10 cellular contexts compared by ENCODE assay signal in the genomic region with DNA sequence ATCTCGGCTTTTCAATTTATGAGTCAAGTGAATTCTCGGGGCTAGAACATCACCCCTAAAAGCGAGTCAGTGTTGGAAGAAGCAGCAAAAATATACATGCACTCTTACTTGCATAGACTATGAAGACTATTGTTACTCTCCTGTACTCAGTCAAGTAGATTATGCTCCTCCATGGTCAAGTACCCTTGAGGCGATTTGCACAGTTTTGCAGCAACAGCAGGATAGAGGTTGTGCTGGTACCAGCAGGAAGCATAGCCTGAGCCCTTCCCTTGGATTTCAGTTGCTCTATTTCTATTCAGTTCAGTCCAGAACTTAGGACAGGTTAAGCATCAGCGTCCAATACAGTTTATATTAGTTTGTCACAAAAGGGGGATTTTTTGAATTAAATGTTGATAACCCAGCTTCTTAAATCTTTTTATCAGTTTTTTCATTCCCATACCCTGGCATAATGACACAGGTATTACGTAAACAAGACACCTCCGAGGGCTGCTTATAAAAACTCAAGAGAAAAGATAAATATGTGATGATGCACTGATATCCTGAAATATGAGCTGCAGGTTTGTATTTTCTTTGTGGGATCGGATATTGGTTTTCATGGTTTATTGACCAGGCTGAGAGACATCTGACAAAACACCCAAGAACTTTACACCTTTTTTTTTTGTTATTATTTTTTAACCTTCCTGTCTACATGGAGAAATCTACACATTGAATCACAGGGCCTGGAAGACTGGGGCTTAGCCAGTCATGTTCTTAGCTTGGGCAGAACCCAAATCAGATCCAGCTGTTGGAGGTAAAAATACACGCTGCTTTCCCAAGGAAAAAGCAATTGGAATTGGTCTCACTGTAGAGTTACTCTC.
A peak's percentile ranks its signal among the peaks of the same experiment; 100 is the strongest.
DNase-seq lines count a peak whose midpoint lies in the region; ATAC-seq and TF ChIP-seq lines count a peak whose summit lies in the region.
"Had no signal": no experiment of that assay in that cellular context is flagged by ENCODE, and none has a peak within 500 bp of the region (broad histone marks: within the 10 kb centered on the region; RNA-seq: fewer than 3 reads in every experiment).

No MANE protein-coding gene starts in this region.

- peaks cover 56% of the 10 kb centered on the region for H3K4me1 Mint-ChIP-seq in activated naive CD8-positive, alpha-beta T cell (ENCODE audit: low read depth)
- peaks cover 45% of the 10 kb centered on the region for H3K4me1 Mint-ChIP-seq in activated naive CD8-positive, alpha-beta T cell treated with anti-CD3 and anti-CD28 coated beads for 36 hours

- H2AFZ ChIP-seq in Karpas-422 (ENCODE audit: low read length), result no peak overlapping the region
- H2AFZ ChIP-seq in MM.1S (ENCODE audit: low read length), result no peak overlapping the region

- DNase-seq in activated naive CD8-positive, alpha-beta T cell treated with anti-CD3 and anti-CD28 coated beads for 36 hours, result no peak
- DNase-seq in NCI-H345 treated with DMSO at 0.1 percent for 48 hours (lab: John Stamatoyannopoulos, UW; ENCODE audit: unreplicated experiment) (peak; percentile 4), thyroid gland (peak; percentile 58 to 66), Karpas-422 (no peak), MM.1S (no peak)
- DNase-seq: activated naive CD4-positive, alpha-beta T cell treated with Interleukin-2 at 50 U/mL for 16 hours; occipital lobe had no signal

- TF ChIP-seq CTCF in thyroid gland (IDR thresholded peaks at IDR 0.05) (no peak), MM.1S (IDR thresholded peaks at IDR 0.05; ENCODE audit: low read length) (no peak)

- H4K20me1 ChIP-seq in Karpas-422 (ENCODE audit: insufficient read depth, low read depth, low read length), result no peaks in the 10 kb centered on the region
- no peaks in the 10 kb centered on the region for H4K20me1 ChIP-seq in MM.1S (ENCODE audit: insufficient read depth, low read length)

- H3F3A ChIP-seq in MM.1S (ENCODE audit: insufficient read depth, low read length), result no peaks in the 10 kb centered on the region

- H3K27me3 ChIP-seq in iPS-20b (ENCODE audit: insufficient read depth, low read length) (no peaks in the 10 kb centered on the region), thyroid gland (no peaks in the 10 kb centered on the region), Karpas-422 (ENCODE audit: low read length) (no peaks in the 10 kb centered on the region), MM.1S (replicated peaks; ENCODE audit: insufficient read depth, low read length) (no peaks in the 10 kb centered on the region)

- H3K9me2 ChIP-seq in Karpas-422 (replicated peaks; ENCODE audit: insufficient read depth, low read length) (no peaks in the 10 kb centered on the region), MM.1S (replicated peaks; ENCODE audit: insufficient read depth, low read length) (no peaks in the 10 kb centered on the region)

- no peaks in the 10 kb centered on the region for H3K9me3 Mint-ChIP-seq in activated naive CD8-positive, alpha-beta T cell (ENCODE audit: low read depth)
- peaks cover 12% of the 10 kb centered on the region for H3K9me3 Mint-ChIP-seq in activated naive CD8-positive, alpha-beta T cell treated with anti-CD3 and anti-CD28 coated beads for 36 hours

- H3K27ac Mint-ChIP-seq in activated naive CD8-positive, alpha-beta T cell, result peak overlapping the region; percentile 68
- no peak overlapping the region for H3K27ac Mint-ChIP-seq in activated naive CD8-positive, alpha-beta T cell treated with anti-CD3 and anti-CD28 coated beads for 36 hours

- H3K36me3 ChIP-seq in iPS-20b (ENCODE audit: insufficient read depth, low read depth, low read length) (no peaks in the 10 kb centered on the region), thyroid gland (no peaks in the 10 kb centered on the region), Karpas-422 (ENCODE audit: insufficient read depth, low read length) (no peaks in the 10 kb centered on the region), MM.1S (replicated peaks; ENCODE audit: insufficient read depth, low read length) (no peaks in the 10 kb centered on the region)

- H3K27ac ChIP-seq in iPS-20b (ENCODE audit: low read length) (peak overlapping the region; percentile 36), thyroid gland (peak overlapping the region in 1 of 3 donors; percentile 62), Karpas-422 (ENCODE audit: low read length) (no peak overlapping the region), MM.1S (ENCODE audit: low read length) (no peak overlapping the region)

- 45 to 49% methylated on average over 9 of the region's 9 CpGs for WGBS in thyroid gland, 2 donors

- no peak overlapping the region for H3K4me3 ChIP-seq in iPS-20b (ENCODE audit: low read length)
- no peak overlapping the region for H3K4me3 ChIP-seq in thyroid gland (replicated peaks in 1 of 3)
- H3K4me3 ChIP-seq in Karpas-422 (ENCODE audit: low read length), result no peak overlapping the region
- H3K4me3 ChIP-seq in MM.1S (ENCODE audit: low read length), result no peak overlapping the region

- intact Hi-C loops in thyroid gland (cut with DNase I), result no loop called here

- H3K4me2 ChIP-seq in Karpas-422 (ENCODE audit: low read depth, low read length, poor library complexity, severe bottlenecking) (no peak overlapping the region), MM.1S (ENCODE audit: low read depth, low read length) (no peak overlapping the region)

- peaks cover 45% of the 10 kb centered on the region for H3K4me1 ChIP-seq in iPS-20b (ENCODE audit: insufficient read depth, low read length)
- H3K4me1 ChIP-seq in thyroid gland, result peaks cover 17 to 41% of the 10 kb centered on the region in 2 donors
- no peaks in the 10 kb centered on the region for H3K4me1 ChIP-seq in Karpas-422 (ENCODE audit: low read length)
- no peaks in the 10 kb centered on the region for H3K4me1 ChIP-seq in MM.1S (ENCODE audit: low read length)

- no peak for ATAC-seq in GM18909 (IDR thresholded peaks at IDR 0.05; ENCODE audit: poor library complexity, unreplicated experiment)

- H3K4me3 Mint-ChIP-seq in activated naive CD8-positive, alpha-beta T cell, result peak overlapping the region; percentile 20
- H3K4me3 Mint-ChIP-seq in activated naive CD8-positive, alpha-beta T cell treated with anti-CD3 and anti-CD28 coated beads for 36 hours, result no peak overlapping the region

- no peak overlapping the region; the same call in 1 of the 2 replicates for H3K9ac ChIP-seq in iPS-20b (ENCODE audit: low read depth, low read length)
- no peak overlapping the region for H3K9ac ChIP-seq in Karpas-422 (ENCODE audit: low read length)
- no peak overlapping the region for H3K9ac ChIP-seq in MM.1S (ENCODE audit: low read length)

- H3K79me2 ChIP-seq in Karpas-422 (ENCODE audit: low read length), result no peaks in the 10 kb centered on the region
- H3K79me2 ChIP-seq in MM.1S (ENCODE audit: low read length), result peaks cover 3% of the 10 kb centered on the region; the same call in 1 of the 2 replicates

- no peak for TF ChIP-seq POLR2A in thyroid gland (IDR thresholded peaks at IDR 0.05)

- H3K9me3 ChIP-seq in iPS-20b (ENCODE audit: insufficient read depth, low read depth, low read length), result no peaks in the 10 kb centered on the region
- H3K9me3 ChIP-seq in thyroid gland, result no peaks in the 10 kb centered on the region
- peaks cover 7% of the 10 kb centered on the region for H3K9me3 ChIP-seq in Karpas-422 (ENCODE audit: low read length)
- no peaks in the 10 kb centered on the region for H3K9me3 ChIP-seq in MM.1S (replicated peaks; ENCODE audit: insufficient read depth, low read length)

- no peaks in the 10 kb centered on the region for H3K27me3 Mint-ChIP-seq in activated naive CD8-positive, alpha-beta T cell
- H3K27me3 Mint-ChIP-seq in activated naive CD8-positive, alpha-beta T cell treated with anti-CD3 and anti-CD28 coated beads for 36 hours, result no peaks in the 10 kb centered on the region

- peaks cover 7% of the 10 kb centered on the region for H3K36me3 Mint-ChIP-seq in activated naive CD8-positive, alpha-beta T cell
- H3K36me3 Mint-ChIP-seq in activated naive CD8-positive, alpha-beta T cell treated with anti-CD3 and anti-CD28 coated beads for 36 hours, result peaks cover 19% of the 10 kb centered on the region

Comparison
In these comparisons a context has a peak if more than half of its experiments do, and no peak if none do; other contexts are left out.
1. DNase-seq: peak in NCI-H345 treated with DMSO at 0.1 percent for 48 hours (single experiment) and thyroid gland (2 of 2); none in activated naive CD8-positive, alpha-beta T cell treated with anti-CD3 and anti-CD28 coated beads for 36 hours (single experiment), Karpas-422 (single experiment) and MM.1S (single experiment).